9 cellular contexts compared by ENCODE assay signal in the genomic region with DNA sequence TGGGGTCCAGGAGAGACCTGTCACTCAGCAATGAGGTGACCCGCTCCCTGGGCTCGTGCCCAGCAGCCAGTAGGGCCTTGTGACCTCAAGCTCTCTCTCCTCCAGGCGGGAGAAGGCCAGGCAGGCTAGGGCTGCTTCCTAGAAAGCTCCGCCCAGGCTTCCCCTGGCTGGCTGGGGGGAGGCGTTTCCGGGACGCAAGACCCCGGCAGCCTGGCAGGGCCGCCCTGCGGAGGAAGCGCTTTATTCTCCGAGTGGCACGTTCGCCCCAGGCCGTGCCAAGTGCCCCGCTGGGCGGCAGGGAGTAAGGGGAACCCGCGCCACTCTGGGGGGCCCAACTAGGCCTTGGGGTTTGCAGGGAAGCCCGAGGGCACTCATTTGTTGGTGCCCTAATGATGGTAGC. TPM values are rescaled to one million over a fixed set of nuclear protein-coding genes. Genes with fewer than 3 reads are reported as not detected.
DNase-seq lines count a peak whose midpoint lies in the region; ATAC-seq and TF ChIP-seq lines count a peak whose summit lies in the region.
"Had no signal": no experiment of that assay in that cellular context is flagged by ENCODE, and none has a peak within 500 bp of the region (broad histone marks: within the 10 kb centered on the region; RNA-seq: fewer than 3 reads in every experiment).

No MANE protein-coding gene starts in this region.

- peak; percentile 23 for TF ChIP-seq CTCF in DND-41 (IDR thresholded peaks at IDR 0.05; ENCODE audit: borderline replicate concordance, extremely low read depth, low read length, poor library complexity, severe bottlenecking)
- no peak for TF ChIP-seq CTCF in cardiac muscle cell (IDR thresholded peaks at IDR 0.05; ENCODE audit: low read depth, low read length)
- no peak for TF ChIP-seq CTCF in parathyroid adenoma (IDR thresholded peaks at IDR 0.05)
- TF ChIP-seq CTCF in glutamatergic neuron (IDR thresholded peaks at IDR 0.05; ENCODE audit: partially characterized antibody, unreplicated experiment), result no peak

- peak overlapping the region in 1 of 2 experiments; percentile 40; a peak in 2 of 4 replicates for H3K4me3 ChIP-seq in DND-41 (ENCODE audit: low read depth in 1 of 2, low read length in 2 of 2)
- H3K4me3 ChIP-seq in cardiac muscle cell, result no peak overlapping the region
- no peak overlapping the region for H3K4me3 ChIP-seq in parathyroid adenoma (ENCODE audit: low read depth, low read length)

- H2AFZ ChIP-seq in DND-41 (ENCODE audit: low read depth, low read length) (peak overlapping the region; percentile 76), parathyroid adenoma (no peak overlapping the region)

- no peaks in the 10 kb centered on the region for H3K27me3 ChIP-seq in DND-41 (ENCODE audit: insufficient read depth, low read length, poor library complexity)
- H3K27me3 ChIP-seq in cardiac muscle cell, result no peaks in the 10 kb centered on the region
- no peaks in the 10 kb centered on the region for H3K27me3 ChIP-seq in parathyroid adenoma (ENCODE audit: control insufficient read depth, insufficient read depth, low read length)

- H3K9ac ChIP-seq in DND-41 (ENCODE audit: low read depth, low read length) (peak overlapping the region; percentile 57), parathyroid adenoma (no peak overlapping the region)

- intact Hi-C loops in activated T-helper 1 cell treated with anti-CD3 and anti-CD28 coated beads, Interleukin-12 subunit alpha, Interleukin-12 subunit beta, Interleukin-2, Interleukin-4 antibody, amounts not matched to agents 30 ng/mL and 10 ng/mL and 1 ng/mL, durations not matched to agents 14 hours and 24 hours and 36 hours (cut with micrococcal nuclease), result no loop called here

- H3K79me2 ChIP-seq in DND-41 (ENCODE audit: insufficient read depth, low read length) (no peaks in the 10 kb centered on the region), parathyroid adenoma (no peaks in the 10 kb centered on the region)

- DNase-seq in DND-41, result peak; percentile 89
- peak; percentile 24 for DNase-seq in activated T-cell treated with anti-CD3 and anti-CD28 coated beads, Interleukin-2, amount 50 U/mL, for 1 hour
- DNase-seq in cardiac muscle cell (ENCODE audit: low read depth in 1 of 2, low spot score in 1 of 2), result peak; percentile 39 to 76
- no peak for DNase-seq in occipital lobe (lab: John Stamatoyannopoulos, UW)
- no peak for DNase-seq in Kasumi-1 (lab: John Stamatoyannopoulos, UW)
- no peak for DNase-seq in activated T-helper 1 cell treated with anti-CD3 and anti-CD28 coated beads, Interleukin-12 subunit alpha, Interleukin-12 subunit beta, Interleukin-2, Interleukin-4 antibody, amounts not matched to agents 30 ng/mL and 10 ng/mL and 1 ng/mL, durations not matched to agents 14 hours and 24 hours and 36 hours (ENCODE audit: low spot score)
- no peak for DNase-seq in glutamatergic neuron

- H3K36me3 ChIP-seq in DND-41 (ENCODE audit: insufficient read depth, low read length) (no peaks in the 10 kb centered on the region), cardiac muscle cell (no peaks in the 10 kb centered on the region), parathyroid adenoma (ENCODE audit: control insufficient read depth, insufficient read depth, low read length) (no peaks in the 10 kb centered on the region)

- H3K36me3 Mint-ChIP-seq in activated T-helper 1 cell treated with anti-CD3 and anti-CD28 coated beads, Interleukin-12 subunit alpha, Interleukin-12 subunit beta, Interleukin-2, Interleukin-4 antibody, amounts not matched to agents 30 ng/mL and 10 ng/mL and 1 ng/mL, durations not matched to agents 14 hours and 24 hours and 36 hours (ENCODE audit: low read depth), result no peaks in the 10 kb centered on the region
- H3K36me3 Mint-ChIP-seq in glutamatergic neuron (ENCODE audit: unreplicated experiment), result peaks cover 4% of the 10 kb centered on the region
- H3K36me3 Mint-ChIP-seq: CD4-positive, CD25-positive, alpha-beta regulatory T cell had no signal

- ATAC-seq in DND-41 (ENCODE audit: insufficient read depth, low read depth), result peak; percentile 82

- H3K9me3 ChIP-seq in DND-41 (ENCODE audit: insufficient read depth, low read length, severe bottlenecking) (no peaks in the 10 kb centered on the region), cardiac muscle cell (ENCODE audit: low read depth) (no peaks in the 10 kb centered on the region), parathyroid adenoma (ENCODE audit: control insufficient read depth, low read length) (no peaks in the 10 kb centered on the region)

- H3K4me1 Mint-ChIP-seq in activated T-helper 1 cell treated with anti-CD3 and anti-CD28 coated beads, Interleukin-12 subunit alpha, Interleukin-12 subunit beta, Interleukin-2, Interleukin-4 antibody, amounts not matched to agents 30 ng/mL and 10 ng/mL and 1 ng/mL, durations not matched to agents 14 hours and 24 hours and 36 hours (ENCODE audit: low read depth), result peaks cover 20% of the 10 kb centered on the region
- no peaks in the 10 kb centered on the region for H3K4me1 Mint-ChIP-seq in glutamatergic neuron (ENCODE audit: low read depth, unreplicated experiment)

- peaks cover 18% of the 10 kb centered on the region for H3K27me3 Mint-ChIP-seq in activated T-helper 1 cell treated with anti-CD3 and anti-CD28 coated beads, Interleukin-12 subunit alpha, Interleukin-12 subunit beta, Interleukin-2, Interleukin-4 antibody, amounts not matched to agents 30 ng/mL and 10 ng/mL and 1 ng/mL, durations not matched to agents 14 hours and 24 hours and 36 hours (ENCODE audit: insufficient read depth)
- no peaks in the 10 kb centered on the region for H3K27me3 Mint-ChIP-seq in glutamatergic neuron (ENCODE audit: unreplicated experiment)

- H4K20me1 ChIP-seq in DND-41 (ENCODE audit: insufficient read depth, low read length), result no peaks in the 10 kb centered on the region

- H3K4me2 ChIP-seq in DND-41 (ENCODE audit: insufficient read depth, low read length), result peak overlapping the region; percentile 61
- H3K4me2 ChIP-seq in parathyroid adenoma (ENCODE audit: low read length), result no peak overlapping the region

- no peak overlapping the region for H3K4me3 Mint-ChIP-seq in activated T-helper 1 cell treated with anti-CD3 and anti-CD28 coated beads, Interleukin-12 subunit alpha, Interleukin-12 subunit beta, Interleukin-2, Interleukin-4 antibody, amounts not matched to agents 30 ng/mL and 10 ng/mL and 1 ng/mL, durations not matched to agents 14 hours and 24 hours and 36 hours
- H3K4me3 Mint-ChIP-seq in glutamatergic neuron (ENCODE audit: unreplicated experiment), result no peak overlapping the region
- H3K4me3 Mint-ChIP-seq: CD4-positive, CD25-positive, alpha-beta regulatory T cell had no signal

- H3K27ac ChIP-seq in DND-41 (ENCODE audit: low read length), result peak overlapping the region; percentile 84
- H3K27ac ChIP-seq in cardiac muscle cell, result no peak overlapping the region
- H3K27ac ChIP-seq in parathyroid adenoma, result peak overlapping the region; percentile 61

- H3K4me1 ChIP-seq in DND-41 (ENCODE audit: insufficient read depth, low read length) (peaks cover 34% of the 10 kb centered on the region), cardiac muscle cell (ENCODE audit: low read depth) (no peaks in the 10 kb centered on the region), parathyroid adenoma (no peaks in the 10 kb centered on the region)

- H3K9me3 Mint-ChIP-seq in activated T-helper 1 cell treated with anti-CD3 and anti-CD28 coated beads, Interleukin-12 subunit alpha, Interleukin-12 subunit beta, Interleukin-2, Interleukin-4 antibody, amounts not matched to agents 30 ng/mL and 10 ng/mL and 1 ng/mL, durations not matched to agents 14 hours and 24 hours and 36 hours, result no peaks in the 10 kb centered on the region
- H3K9me3 Mint-ChIP-seq in glutamatergic neuron (ENCODE audit: unreplicated experiment), result no peaks in the 10 kb centered on the region
- H3K9me3 Mint-ChIP-seq: CD4-positive, CD25-positive, alpha-beta regulatory T cell had no signal

- H3K27ac Mint-ChIP-seq in activated T-helper 1 cell treated with anti-CD3 and anti-CD28 coated beads, Interleukin-12 subunit alpha, Interleukin-12 subunit beta, Interleukin-2, Interleukin-4 antibody, amounts not matched to agents 30 ng/mL and 10 ng/mL and 1 ng/mL, durations not matched to agents 14 hours and 24 hours and 36 hours, result no peak overlapping the region
- no peak overlapping the region for H3K27ac Mint-ChIP-seq in glutamatergic neuron (ENCODE audit: unreplicated experiment)
- H3K27ac Mint-ChIP-seq: CD4-positive, CD25-positive, alpha-beta regulatory T cell had no signal

RNA-seq across cellular contexts. Expression of gene EPAS1, which starts 21.2 kb away (rescaled TPM):
- total RNA-seq in cardiac muscle cell, result 4.8 and 7.3 TPM in 2 replicates
- 1.4 and 1.9 TPM in 2 replicates for polyA plus RNA-seq in cardiac muscle cell
- total RNA-seq in occipital lobe, result 6.1 TPM
- total RNA-seq in activated T-helper 1 cell treated with anti-CD3 and anti-CD28 coated beads, Interleukin-12 subunit alpha, Interleukin-12 subunit beta, Interleukin-2, Interleukin-4 antibody, amounts not matched to agents 30 ng/mL and 10 ng/mL and 1 ng/mL, durations not matched to agents 14 hours and 24 hours and 36 hours, result 13.7 and 22.9 TPM in 2 replicates
- total RNA-seq in glutamatergic neuron (ENCODE audit: unreplicated experiment), result not detected

Comparison
In these comparisons a context has a peak if more than half of its experiments do, and no peak if none do; other contexts are left out.
1. DNase-seq: peak in DND-41 (single experiment), activated T-cell treated with anti-CD3 and anti-CD28 coated beads, Interleukin-2, amount 50 U/mL, for 1 hour (single experiment) and cardiac muscle cell (2 of 2); none in occipital lobe (single experiment), Kasumi-1 (0 of 2), activated T-helper 1 cell treated with anti-CD3 and anti-CD28 coated beads, Interleukin-12 subunit alpha, Interleukin-12 subunit beta, Interleukin-2, Interleukin-4 antibody, amounts not matched to agents 30 ng/mL and 10 ng/mL and 1 ng/mL, durations not matched to agents 14 hours and 24 hours and 36 hours (single experiment) and glutamatergic neuron (single experiment).